ENCODE assay signal across 10 cellular contexts in the genomic region with DNA sequence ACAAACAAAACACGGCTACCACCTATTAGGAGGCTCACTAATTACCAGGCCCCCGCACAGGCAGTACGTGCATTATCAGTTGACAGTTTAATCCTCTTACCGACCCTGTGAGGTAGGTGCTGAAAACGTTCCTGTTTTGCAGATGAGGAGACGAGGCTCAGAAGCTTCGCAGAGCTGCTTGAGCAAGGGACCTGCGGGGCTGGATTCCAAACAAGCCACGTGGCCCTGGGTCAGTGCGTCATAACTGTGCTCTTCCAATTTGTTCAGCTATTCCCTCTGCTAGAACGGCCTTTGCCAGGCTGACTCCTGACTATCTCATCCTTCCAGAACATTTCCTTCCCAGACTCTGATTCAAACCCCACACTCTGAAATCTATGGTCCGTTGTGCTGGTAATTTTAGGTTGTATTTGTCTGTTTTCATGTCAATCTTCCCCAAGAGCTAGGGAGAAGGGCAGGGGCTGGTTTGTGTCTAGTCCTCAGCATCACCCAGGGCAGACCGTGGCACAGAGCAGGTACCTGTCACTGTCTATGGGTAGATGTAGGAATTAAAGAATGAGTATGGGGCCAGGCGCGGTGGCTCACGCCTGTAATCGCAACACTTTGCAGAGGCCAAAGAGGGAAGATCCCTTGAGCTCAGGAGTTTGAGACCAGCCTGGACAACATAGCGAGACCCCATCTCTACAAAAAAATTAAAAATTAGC. TPM values are rescaled to one million over a fixed set of nuclear protein-coding genes. Genes with fewer than 3 reads are reported as not detected.
DNase-seq lines count a peak whose midpoint lies in the region; ATAC-seq and TF ChIP-seq lines count a peak whose summit lies in the region.
"Had no signal": no experiment of that assay in that cellular context is flagged by ENCODE, and none has a peak within 500 bp of the region (broad histone marks: within the 10 kb centered on the region; RNA-seq: fewer than 3 reads in every experiment).

No MANE protein-coding gene starts in this region.

- peak; percentile 86 for DNase-seq in AG10803 (ENCODE audit: low read depth)
- peak; percentile 64 for DNase-seq in RPMI7951 (ENCODE audit: low read depth)
- DNase-seq in fibroblast of villous mesenchyme (ENCODE audit: low read depth): peak; percentile 96
- DNase-seq in occipital lobe (lab: John Stamatoyannopoulos, UW): peak; percentile 30
- DNase-seq in activated CD4-positive, CD25-positive, alpha-beta regulatory T cell (lab: John Stamatoyannopoulos, UW): no peak
- DNase-seq: activated CD4-positive, alpha-beta memory T cell treated with anti-CD3 and anti-CD28 coated beads for 36 hours had no signal

- ATAC-seq in HG02938 (IDR thresholded peaks at IDR 0.05; ENCODE audit: unreplicated experiment) (no peak), GM19328 (IDR thresholded peaks at IDR 0.05; ENCODE audit: unreplicated experiment) (no peak), HG02678 (IDR thresholded peaks at IDR 0.05; ENCODE audit: unreplicated experiment) (no peak)

- H3K4me3 ChIP-seq in AG10803 (ENCODE audit: low read length) (no peak overlapping the region), fibroblast of villous mesenchyme (ENCODE audit: low read depth, low read length) (no peak overlapping the region)

- TF ChIP-seq CTCF in AG10803 (conservative IDR thresholded peaks at IDR 0.05; ENCODE audit: low read length): no peak
- TF ChIP-seq CTCF in fibroblast of villous mesenchyme (IDR thresholded peaks at IDR 0.05; ENCODE audit: insufficient read depth, low read depth, low read length): no peak

RNA-seq across cellular contexts. Expression of a gene that starts 28.8 kb away (rescaled TPM):
- 0.39 TPM in 1 of 2 replicates, not detected in the other for total RNA-seq in RPMI7951 (2014; rRNA removed; shearing (Covaris generic))
- total RNA-seq in fibroblast of villous mesenchyme (0.32 TPM in 1 of 2 replicates, not detected in the other), occipital lobe (0.31 TPM)
- total RNA-seq: activated CD4-positive, alpha-beta memory T cell treated with anti-CD3 and anti-CD28 coated beads for 36 hours; pulmonary artery endothelial cell had no signal

Comparison
In these comparisons a context has a peak if more than half of its experiments do, and no peak if none do; other contexts are left out.
1. DNase-seq: peak in AG10803 (single experiment), RPMI7951 (single experiment), fibroblast of villous mesenchyme (single experiment) and occipital lobe (single experiment); none in activated CD4-positive, CD25-positive, alpha-beta regulatory T cell (0 of 4).